Comparison of ENCODE assay signal across 17 cellular contexts in genomic region chr10:102163342-102163989, GRCh38. TPM values are rescaled to one million over a fixed set of nuclear protein-coding genes. Genes with fewer than 3 reads are reported as not detected.
DNase-seq lines count a peak whose midpoint lies in the region; ATAC-seq and TF ChIP-seq lines count a peak whose summit lies in the region.
"Had no signal": no experiment of that assay in that cellular context is flagged by ENCODE, and none has a peak within 500 bp of the region (broad histone marks: within the 10 kb centered on the region; RNA-seq: fewer than 3 reads in every experiment).

No MANE protein-coding gene starts in this region.

- BruUV-seq in HCT116 (replicated peaks; lab: Mats Ljungman, UMichigan): TSS peak; percentile 24

- TF ChIP-seq POLR2A in HCT116 (IDR thresholded peaks at IDR 0.05; ENCODE audit: borderline replicate concordance, extremely low read depth, insufficient read depth, insufficient read length): no peak

- peaks cover 38% of the 10 kb centered on the region for H3K79me2 ChIP-seq in HCT116 (ENCODE audit: insufficient read depth, low read length)

- H2AFZ ChIP-seq in HCT116 (ENCODE audit: low read depth, low read length, poor library complexity, severe bottlenecking): no peak overlapping the region

- peaks cover 30% of the 10 kb centered on the region; the same call in 1 of the 2 replicates for H4K20me1 ChIP-seq in HCT116 (ENCODE audit: insufficient read depth)

- no peak overlapping the region for H3K4me2 ChIP-seq in HCT116 (ENCODE audit: low read length)

- no peak overlapping the region for H3K9ac ChIP-seq in HCT116 (ENCODE audit: low read length)
- no peak overlapping the region for H3K9ac ChIP-seq in endodermal cell (ENCODE audit: extremely low read depth, low read length, poor library complexity, severe bottlenecking)

- RAD21 ChIA-PET in HCT116 (lab: Charles Lee; ENCODE audit: low non-redundant PET in 1 of 2, low total read pairs in 2 of 2, uncharacterized antibody in 2 of 2, unreplicated experiment in 2 of 2): no interaction called here

- peaks cover 42% of the 10 kb centered on the region for H3K36me3 Mint-ChIP-seq in endodermal cell (ENCODE audit: low read depth)
- peaks cover 40 to 51% of the 10 kb centered on the region in 2 donors for H3K36me3 Mint-ChIP-seq in CD4-positive, alpha-beta memory T cell

- WGBS in endodermal cell (ENCODE audit: insufficient coverage in 1 of 2, insufficient read length in 1 of 2), 2 experiments: 91 to 95% methylated on average over 4 of the region's 4 CpGs

- TF ChIP-seq CTCF in HCT116 (IDR thresholded peaks at IDR 0.05 in 2 of 3, conservative IDR thresholded peaks at IDR 0.05 in 1 of 3; ENCODE audit: borderline replicate concordance in 1 of 3, insufficient read depth in 1 of 3, low read depth in 2 of 3, low read length in 2 of 3) (no peak), endodermal cell (conservative IDR thresholded peaks at IDR 0.05) (no peak)

- H3K27me3 ChIP-seq in HCT116 (ENCODE audit: insufficient read depth, low read length): no peaks in the 10 kb centered on the region
- H3K27me3 ChIP-seq in endodermal cell (ENCODE audit: control insufficient read depth, insufficient read depth, low read length, poor library complexity, severe bottlenecking): peaks cover 4% of the 10 kb centered on the region
- no peaks in the 10 kb centered on the region for H3K27me3 ChIP-seq in CD4-positive, alpha-beta memory T cell (ENCODE audit: insufficient read depth, low read length)
- H3K27me3 ChIP-seq: SJSA1 had no signal

- H3K27ac Mint-ChIP-seq in endodermal cell: no peak overlapping the region
- H3K27ac Mint-ChIP-seq in CD4-positive, alpha-beta memory T cell: peak overlapping the region in 1 of 7 donors; percentile 37
- H3K27ac Mint-ChIP-seq: CD14-positive monocyte had no signal

- no peak overlapping the region for H3K4me3 Mint-ChIP-seq in endodermal cell
- H3K4me3 Mint-ChIP-seq in CD4-positive, alpha-beta memory T cell: no peak overlapping the region
- H3K4me3 Mint-ChIP-seq: CD14-positive monocyte had no signal

- H3K9me3 ChIP-seq in HCT116 (ENCODE audit: control insufficient read depth in 1 of 2, insufficient read depth in 1 of 2, low read depth in 1 of 2, low read length in 2 of 2): no peaks in the 10 kb centered on the region
- no peaks in the 10 kb centered on the region for H3K9me3 ChIP-seq in endodermal cell (ENCODE audit: control insufficient read depth, low read length)
- no peaks in the 10 kb centered on the region for H3K9me3 ChIP-seq in CD4-positive, alpha-beta memory T cell (ENCODE audit: control insufficient read depth in 1 of 2, low read length in 2 of 2)
- H3K9me3 ChIP-seq: SJSA1 had no signal

- intact Hi-C loops in HCT116 (cut with micrococcal nuclease): no loop called here
- intact Hi-C loops in CD4-positive, alpha-beta memory T cell (cut with micrococcal nuclease): no loop called here

- no peak for TF ChIP-seq RAD21 in HCT116 (IDR thresholded peaks at IDR 0.05; ENCODE audit: low read depth)

- H3K27me3 Mint-ChIP-seq in endodermal cell (ENCODE audit: insufficient read depth): peaks cover 4% of the 10 kb centered on the region
- H3K27me3 Mint-ChIP-seq in CD4-positive, alpha-beta memory T cell: no peaks in the 10 kb centered on the region

- no peak overlapping the region for H3K27ac ChIP-seq in HCT116 (ENCODE audit: low read depth, low read length)
- H3K27ac ChIP-seq in endodermal cell (ENCODE audit: low read depth, low read length): peak overlapping the region; percentile 16
- no peak overlapping the region for H3K27ac ChIP-seq in CD4-positive, alpha-beta memory T cell (ENCODE audit: low read depth, low read length)
- H3K27ac ChIP-seq: SJSA1 had no signal

- no peaks in the 10 kb centered on the region for H3K4me1 Mint-ChIP-seq in endodermal cell
- peaks cover 0 to 2% (median 0%) of the 10 kb centered on the region in 4 donors for H3K4me1 Mint-ChIP-seq in CD4-positive, alpha-beta memory T cell
- H3K4me1 Mint-ChIP-seq: CD14-positive monocyte had no signal

- ATAC-seq in HCT116: no peak; the same call in 1 of the 2 replicates
- ATAC-seq in GM18520 (IDR thresholded peaks at IDR 0.05; ENCODE audit: unreplicated experiment): no peak

- H3K4me3 ChIP-seq in HCT116 (replicated peaks in 1 of 2; ENCODE audit: low read depth in 1 of 2, low read length in 2 of 2) (no peak overlapping the region), endodermal cell (ENCODE audit: low read length) (no peak overlapping the region)
- H3K4me3 ChIP-seq in CD4-positive, alpha-beta memory T cell (ENCODE audit: low read length in 2 of 2): no peak overlapping the region
- H3K4me3 ChIP-seq: SJSA1 had no signal

- DNase-seq in activated effector memory CD4-positive, alpha-beta T cell treated with anti-CD3 and anti-CD28 coated beads, Interleukin-2, amount 50 U/mL, for 16 hours: peak; percentile 33
- DNase-seq in activated effector memory CD4-positive, alpha-beta T cell treated with Interleukin-2 at 50 U/mL for 16 hours: no peak
- DNase-seq in HCT116 (ENCODE audit: low read depth, low spot score) (no peak), UCSD-AML1 (lab: John Stamatoyannopoulos, UW; ENCODE audit: unreplicated experiment) (peak; percentile 17), endodermal cell (no peak), NCI-H1930 (lab: John Stamatoyannopoulos, UW) (no peak)
- no peak for DNase-seq in CD4-positive, alpha-beta memory T cell
- DNase-seq: Calu3, KBM-7, NCI-H1105 treated with DMSO at 0.1 percent for 48 hours, NCI-H187 treated with DMSO at 0.1 percent for 48 hours, NCI-H2171 treated with DMSO at 0.1 percent for 48 hours, NCI-H510A, NCI-H82 had no signal

- H3K36me3 ChIP-seq in HCT116 (ENCODE audit: control insufficient read depth in 1 of 2, insufficient read depth in 2 of 2, low read length in 2 of 2) (peaks cover 54 to 56% of the 10 kb centered on the region in 2 experiments), endodermal cell (ENCODE audit: control insufficient read depth, insufficient read depth, low read length) (peaks cover 56% of the 10 kb centered on the region)
- H3K36me3 ChIP-seq in CD4-positive, alpha-beta memory T cell (ENCODE audit: insufficient read depth, low read length): peaks cover 56% of the 10 kb centered on the region

- H3K9me3 Mint-ChIP-seq in endodermal cell: no peaks in the 10 kb centered on the region
- peaks cover 0 to 2% (median 0%) of the 10 kb centered on the region in 8 donors for H3K9me3 Mint-ChIP-seq in CD4-positive, alpha-beta memory T cell
- H3K9me3 Mint-ChIP-seq: CD14-positive monocyte had no signal

- H3K9me2 ChIP-seq in HCT116 (ENCODE audit: insufficient read depth): no peaks in the 10 kb centered on the region

- CTCF ChIA-PET in HCT116 (lab: Charles Lee): no interaction called here
- CTCF ChIA-PET in CD4-positive, alpha-beta memory T cell (lab: Charles Lee; ENCODE audit: partially characterized antibody): no interaction called here

- H3K4me1 ChIP-seq in HCT116 (ENCODE audit: control insufficient read depth in 1 of 2, insufficient read depth in 2 of 2, low read length in 2 of 2): no peaks in the 10 kb centered on the region
- H3K4me1 ChIP-seq in endodermal cell (ENCODE audit: control insufficient read depth, insufficient read depth, low read length): no peaks in the 10 kb centered on the region
- no peaks in the 10 kb centered on the region for H3K4me1 ChIP-seq in CD4-positive, alpha-beta memory T cell (ENCODE audit: insufficient read depth, low read length)
- H3K4me1 ChIP-seq: SJSA1 had no signal

- POLR2A ChIA-PET in HCT116 (lab: Charles Lee): no interaction called here
- POLR2A ChIA-PET in CD4-positive, alpha-beta memory T cell (lab: Charles Lee; ENCODE audit: partially characterized antibody): no interaction called here

TF ChIP-seq in HCT116, 20 proteins besides CTCF, POLR2A, EP300 and RAD21 (continues in another document):
- no peak for TF ChIP-seq MAX (IDR thresholded peaks at IDR 0.05)
- no peak for TF ChIP-seq ZFX (IDR thresholded peaks at IDR 0.05)
- TF ChIP-seq EZH2 (IDR thresholded peaks at IDR 0.05): no peak
- TF ChIP-seq ZNF274 (IDR thresholded peaks at IDR 0.05; ENCODE audit: low read depth, low read length): no peak
- no peak for TF ChIP-seq ZBTB33 (IDR thresholded peaks at IDR 0.05; ENCODE audit: extremely low read depth, insufficient replicate concordance, low read length)
- TF ChIP-seq YY1 (IDR thresholded peaks at IDR 0.05; ENCODE audit: extremely low read depth, insufficient replicate concordance, low read depth, low read length): no peak

RNA-seq across cellular contexts. Expression of gene NOLC1, which starts 11.3 kb away (rescaled TPM):
- 231 TPM for total RNA-seq in HCT116 (2021; ENCODE audit: unreplicated experiment)
- polyA plus RNA-seq in HCT116 (2012): 108 and 121 TPM in 2 replicates
- total RNA-seq in endodermal cell: 10 to 100 TPM; 92.0 to 93.5 TPM
- 79.8 TPM for polyA plus RNA-seq in endodermal cell (2013, experiment 1 of 2)
- 75.4 TPM for polyA plus RNA-seq in endodermal cell (2013, experiment 2 of 2)
- 10 to 100 TPM; 63.7 to 71.6 TPM for total RNA-seq in CD4-positive, alpha-beta memory T cell
- 10 to 100 TPM; 20.0 to 75.0 TPM for polyA plus RNA-seq in CD4-positive, alpha-beta memory T cell

RNA-seq across cellular contexts. Expression of gene PPRC1, which starts 30.6 kb away (rescaled TPM):
- total RNA-seq in HCT116 (2021; ENCODE audit: unreplicated experiment) (93.0 TPM), endodermal cell (10 to 100 TPM; 44.5 to 44.7 TPM)
- 54.7 and 57.7 TPM in 2 replicates for polyA plus RNA-seq in HCT116 (2012)
- 31.0 TPM for polyA plus RNA-seq in endodermal cell (2013, experiment 1 of 2)
- 26.7 TPM for polyA plus RNA-seq in endodermal cell (2013, experiment 2 of 2)
- 10 to 100 TPM; 38.9 to 39.8 TPM for total RNA-seq in CD4-positive, alpha-beta memory T cell
- 10 to 100 TPM in 1 of 2 donors, 1 to 10 TPM in 1; 6.4 to 20.3 TPM for polyA plus RNA-seq in CD4-positive, alpha-beta memory T cell

RNA-seq across cellular contexts. Expression of gene LDB1, which starts 43.3 kb away (rescaled TPM):
- total RNA-seq in HCT116 (2021; ENCODE audit: unreplicated experiment): 63.9 TPM
- 55.1 and 61.6 TPM in 2 replicates for polyA plus RNA-seq in HCT116 (2012)
- total RNA-seq in endodermal cell: 10 to 100 TPM; 72.0 to 82.6 TPM
- 112 TPM for polyA plus RNA-seq in endodermal cell (2013, experiment 1 of 2)
- 104 TPM for polyA plus RNA-seq in endodermal cell (2013, experiment 2 of 2)
- 100 to 1,000 TPM; 131 to 135 TPM for total RNA-seq in CD4-positive, alpha-beta memory T cell
- polyA plus RNA-seq in CD4-positive, alpha-beta memory T cell: 10 to 100 TPM in 1 of 2 donors, 1 to 10 TPM in 1; 10.0 to 48.6 TPM

Comparison
In these comparisons a context has a peak if more than half of its experiments do, and no peak if none do; other contexts are left out.
1. DNase-seq: peak in activated effector memory CD4-positive, alpha-beta T cell treated with anti-CD3 and anti-CD28 coated beads, Interleukin-2, amount 50 U/mL, for 16 hours (single experiment) and UCSD-AML1 (single experiment); none in activated effector memory CD4-positive, alpha-beta T cell treated with Interleukin-2 at 50 U/mL for 16 hours (single experiment), HCT116 (single experiment), endodermal cell (single experiment), CD4-positive, alpha-beta memory T cell (0 of 5) and NCI-H1930 (0 of 2).